ENCODE assay signal across 9 cellular contexts in genomic region chr1:244341455-244342450, GRCh38.
DNase-seq lines count a peak whose midpoint lies in the region; ATAC-seq and TF ChIP-seq lines count a peak whose summit lies in the region.
"Had no signal": no experiment of that assay in that cellular context is flagged by ENCODE, and none has a peak within 500 bp of the region (broad histone marks: within the 10 kb centered on the region; RNA-seq: fewer than 3 reads in every experiment).

No MANE protein-coding gene starts in this region.

- H3K4me3 ChIP-seq in HEK293 (ENCODE audit: low read depth, low read length) (no peak overlapping the region), brain microvascular endothelial cell (ENCODE audit: low read depth, low read length) (no peak overlapping the region), mesodermal cell (ENCODE audit: extremely low read depth, insufficient read depth, low read length, poor library complexity, severe bottlenecking) (no peak overlapping the region)

- POLR2A ChIA-PET in HEK293 (lab: Yijun Ruan, JAX), result no interaction called here

- 46 to 59% methylated on average over 10 to 14 of the region's 16 CpGs for WGBS in mesodermal cell (ENCODE audit: insufficient coverage in 2 of 2), 2 experiments

- H3K27me3 ChIP-seq in brain microvascular endothelial cell (replicated peaks), result no peaks in the 10 kb centered on the region

- H3K36me3 ChIP-seq in HEK293 (ENCODE audit: control insufficient read depth in 2 of 2, insufficient read depth in 1 of 2, low read length in 2 of 2), result no peaks in the 10 kb centered on the region
- no peaks in the 10 kb centered on the region for H3K36me3 ChIP-seq in brain microvascular endothelial cell (replicated peaks)
- H3K36me3 ChIP-seq in mesodermal cell (ENCODE audit: control insufficient read depth, insufficient read depth, low read length), result no peaks in the 10 kb centered on the region

- CTCF ChIA-PET in HEK293 (lab: Yijun Ruan, JAX), result interaction anchor here (0.6 to 0.9 kb wide), 4 partner anchors 42 to 602 kb away, joined by 3 to 5 read pairs (median 3); no protein-coding TSS in a partner anchor

- H3K4me1 ChIP-seq in HEK293 (ENCODE audit: control insufficient read depth, insufficient read depth, low read length) (no peaks in the 10 kb centered on the region), mesodermal cell (ENCODE audit: control insufficient read depth, insufficient read depth, low read length, poor library complexity, severe bottlenecking) (peaks cover 11% of the 10 kb centered on the region)

- H3K9me3 ChIP-seq in HEK293 (ENCODE audit: control insufficient read depth, insufficient read depth, low read depth, low read length) (no peaks in the 10 kb centered on the region), mesodermal cell (ENCODE audit: control insufficient read depth, low read length) (no peaks in the 10 kb centered on the region)

- TF ChIP-seq CTCF in HEK293 (tag by site-specific recombination; IDR thresholded peaks at IDR 0.05) (no peak), brain microvascular endothelial cell (IDR thresholded peaks at IDR 0.05; ENCODE audit: low read depth, low read length, missing control alignments) (peak; percentile 10)

- in situ Hi-C loops in brain microvascular endothelial cell (cut with HindIII; ENCODE audit: low pct_ligation_motif_present, low sequenced_read_pairs), result no loop called here

- H3K27ac ChIP-seq in HEK293 (ENCODE audit: extremely low read depth, low read depth, low read length), result no peak overlapping the region
- H3K27ac ChIP-seq in brain microvascular endothelial cell, result no peak overlapping the region
- H3K27ac ChIP-seq in mesodermal cell (ENCODE audit: low read depth, low read length, severe bottlenecking), result peak overlapping the region; percentile 56
- H3K27ac ChIP-seq: KMS-11 had no signal

- ATAC-seq in GM21723 (IDR thresholded peaks at IDR 0.05; ENCODE audit: unreplicated experiment), result no peak
- no peak for ATAC-seq in GM21447 (IDR thresholded peaks at IDR 0.05; ENCODE audit: unreplicated experiment)

- DNase-seq in NCI-H2107 (lab: John Stamatoyannopoulos, UW) (peak; percentile 24), brain microvascular endothelial cell (no peak), EL (no peak)
- DNase-seq in activated CD4-positive, CD25-positive, alpha-beta regulatory T cell treated with anti-CD3 and anti-CD28 coated beads, Interleukin-2, amount 50 U/mL, for 72 hours, result no peak

TF ChIP-seq in HEK293, 187 proteins besides CTCF, POLR2A, EP300 and RAD21:
- TF ChIP-seq PATZ1 (tag by site-specific recombination; IDR thresholded peaks at IDR 0.05), result peak; percentile 42; the same call in 1 of the 2 replicates
- peak; percentile 74 for TF ChIP-seq ZBTB17 (tag by site-specific recombination; IDR thresholded peaks at IDR 0.05)
- TF ChIP-seq ZNF184 (tag by site-specific recombination; IDR thresholded peaks at IDR 0.05), result 0 out of 2 replicates have a peak, but pooled peaks have one; percentile 35
- peak; percentile 76 for TF ChIP-seq GLIS1 (tag by site-specific recombination; IDR thresholded peaks at IDR 0.05)
- 0 out of 2 replicates have a peak, but pooled peaks have one; percentile 14 for TF ChIP-seq ZNF629 (tag by site-specific recombination; IDR thresholded peaks at IDR 0.05)
- TF ChIP-seq PRDM1 (tag by site-specific recombination; IDR thresholded peaks at IDR 0.05), result no peak
- no peak for TF ChIP-seq ZSCAN30 (tag by site-specific recombination; IDR thresholded peaks at IDR 0.05)
- peak; percentile 87 for TF ChIP-seq SP7 (tag by site-specific recombination; IDR thresholded peaks at IDR 0.05)
- no peak for TF ChIP-seq KLF1 (tag by site-specific recombination; IDR thresholded peaks at IDR 0.05)
